ENCODE assay signal across 14 cellular contexts in genomic region chr22:40414306-40414705, GRCh38. TPM values are rescaled to one million over a fixed set of nuclear protein-coding genes. Genes with fewer than 3 reads are reported as not detected.
DNase-seq lines count a peak whose midpoint lies in the region; ATAC-seq and TF ChIP-seq lines count a peak whose summit lies in the region.
"Had no signal": no experiment of that assay in that cellular context is flagged by ENCODE, and none has a peak within 500 bp of the region (broad histone marks: within the 10 kb centered on the region; RNA-seq: fewer than 3 reads in every experiment).

No MANE protein-coding gene starts in this region.

- H3K9me3 Mint-ChIP-seq in CD14-positive monocyte (no peaks in the 10 kb centered on the region), MCF 10A (ENCODE audit: unreplicated experiment) (no peaks in the 10 kb centered on the region), natural killer cell (no peaks in the 10 kb centered on the region)
- H3K9me3 Mint-ChIP-seq: WTC11 had no signal

- H4K91ac ChIP-seq in IMR-90 (ENCODE audit: insufficient read depth, low read depth, low read length) = no peak overlapping the region

- no peak overlapping the region for H2BK5ac ChIP-seq in IMR-90 (ENCODE audit: low read depth, low read length, poor library complexity, severe bottlenecking)

- no peaks in the 10 kb centered on the region for H3K9me3 ChIP-seq in IMR-90 (ENCODE audit: control insufficient read depth, insufficient read depth, low read length)
- H3K9me3 ChIP-seq: ascending aorta, HAP-1 had no signal

- H3K27me3 Mint-ChIP-seq in CD14-positive monocyte (ENCODE audit: low read depth in 3 of 3) (no peaks in the 10 kb centered on the region), MCF 10A (ENCODE audit: insufficient read depth, unreplicated experiment) (no peaks in the 10 kb centered on the region), natural killer cell (ENCODE audit: low read depth in 2 of 2) (no peaks in the 10 kb centered on the region)

- H3K23ac ChIP-seq in IMR-90 (ENCODE audit: low read depth, low read length) = no peak overlapping the region; the same call in 1 of the 2 replicates

- BruUV-seq in IMR-90 (replicated peaks; lab: Mats Ljungman, UMichigan) (no TSS peak), MCF 10A (replicated peaks; lab: Mats Ljungman, UMichigan) (no TSS peak)

- H2AFZ ChIP-seq in IMR-90 (replicated peaks; ENCODE audit: low read length, poor library complexity) = no peak overlapping the region

- peaks cover 8% of the 10 kb centered on the region; the same call in 1 of the 2 replicates for H3K4me1 ChIP-seq in IMR-90 (ENCODE audit: control insufficient read depth, insufficient read depth, low read length)
- H3K4me1 ChIP-seq: ascending aorta, HAP-1 had no signal

- H3K14ac ChIP-seq in IMR-90 (replicated peaks; ENCODE audit: low read depth, low read length) = no peak overlapping the region

- no peak overlapping the region for H3K18ac ChIP-seq in IMR-90 (ENCODE audit: low read depth, low read length)

- 100% methylated on average over 1 of the region's 3 CpGs; no CpG with 5 or more reads in 1 of the 2 experiments for WGBS in IMR-90 (ENCODE audit: extremely low coverage in 2 of 2, insufficient read length in 1 of 2), 2 experiments

- ATAC-seq in IMR-90 (ENCODE audit: low read depth) (no peak), natural killer cell (no peak)
- ATAC-seq: right cardiac atrium, WTC11 had no signal

- CTCF ChIA-PET in IMR-90 (lab: Yijun Ruan, JAX) = no interaction called here
- CTCF ChIA-PET in MCF 10A (lab: Yijun Ruan, JAX) = no interaction called here

- intact Hi-C loops in CD14-positive monocyte (cut with micrococcal nuclease) (no loop called here), IMR-90 (cut with micrococcal nuclease) (no loop called here), MCF 10A (cut with micrococcal nuclease) (no loop called here), natural killer cell (cut with micrococcal nuclease) (no loop called here)

- H3K36me3 Mint-ChIP-seq in CD14-positive monocyte (peaks cover 58 to 83% of the 10 kb centered on the region in 2 donors), MCF 10A (ENCODE audit: insufficient read depth, unreplicated experiment) (peaks cover 78% of the 10 kb centered on the region), natural killer cell (no peaks in the 10 kb centered on the region)

- no peak overlapping the region for H3K4me2 ChIP-seq in IMR-90 (ENCODE audit: low read depth, low read length)

- peak; percentile 4 for DNase-seq in CD14-positive monocyte (ENCODE audit: low spot score)
- peak; percentile 29 for DNase-seq in IMR-90
- no peak for DNase-seq in MCF 10A (ENCODE audit: unreplicated experiment)
- DNase-seq in natural killer cell = no peak
- DNase-seq in NCI-H2081 (lab: John Stamatoyannopoulos, UW) = no peak
- no peak for DNase-seq in KBM-7
- no peak for DNase-seq in NCI-H187 (lab: John Stamatoyannopoulos, UW)
- DNase-seq in NCI-H1694 treated with DMSO at 0.1 percent for 48 hours (lab: John Stamatoyannopoulos, UW) = no peak
- DNase-seq: NCI-H1417 treated with DMSO at 0.1 percent for 48 hours; NK-92 treated with Interleukin-12 subunit alpha and Interleukin-12 subunit beta, amount 100 ng/mL, for 24 hours had no signal

- H3K9me1 ChIP-seq in IMR-90 (ENCODE audit: insufficient read depth, low read length) = peaks cover 16% of the 10 kb centered on the region; the same call in 1 of the 2 replicates

- no peak overlapping the region for H3K4ac ChIP-seq in IMR-90 (ENCODE audit: low read depth, low read length)

- peaks cover 13 to 70% of the 10 kb centered on the region in 2 experiments; a peak in 3 of 4 replicates for H3K79me1 ChIP-seq in IMR-90 (ENCODE audit: low read depth in 1 of 2, low read length in 2 of 2)

- peak overlapping the region; percentile 9 to 94 (median 82) for H3K27ac Mint-ChIP-seq in CD14-positive monocyte
- H3K27ac Mint-ChIP-seq in MCF 10A (ENCODE audit: low read depth, unreplicated experiment) = peak overlapping the region; percentile 37
- H3K27ac Mint-ChIP-seq in natural killer cell = peak overlapping the region; percentile 80 to 93

- no peak for TF ChIP-seq POLR2A in IMR-90 (IDR thresholded peaks at IDR 0.05; ENCODE audit: low read depth, low read length)

- peaks cover 59% of the 10 kb centered on the region for H3K36me3 ChIP-seq in IMR-90 (ENCODE audit: control insufficient read depth, insufficient read depth, low read length)

- no peak overlapping the region for H3K4me3 Mint-ChIP-seq in CD14-positive monocyte
- no peak overlapping the region for H3K4me3 Mint-ChIP-seq in MCF 10A (ENCODE audit: unreplicated experiment)
- H3K4me3 Mint-ChIP-seq in natural killer cell = no peak overlapping the region
- H3K4me3 Mint-ChIP-seq: WTC11 had no signal

- dilution Hi-C loops in IMR-90 (cut with HindIII; ENCODE audit: low sequenced_read_pairs, unreplicated experiment) = no loop called here

- no peak overlapping the region for H3K27ac ChIP-seq in IMR-90 (ENCODE audit: insufficient read depth, low read length)

- no peak overlapping the region for H3K9ac ChIP-seq in IMR-90 (ENCODE audit: low read depth, low read length)

- TF ChIP-seq CTCF in CD14-positive monocyte (IDR thresholded peaks at IDR 0.05) = no peak
- no peak for TF ChIP-seq CTCF in IMR-90 (conservative IDR thresholded peaks at IDR 0.05; ENCODE audit: low read depth, low read length)
- no peak for TF ChIP-seq CTCF in MCF 10A (IDR thresholded peaks at IDR 0.05; ENCODE audit: unreplicated experiment)
- TF ChIP-seq CTCF in natural killer cell (IDR thresholded peaks at IDR 0.05) = no peak

- in situ Hi-C loops in IMR-90 (cut with MboI; ENCODE audit: low sequenced_read_pairs) = no loop called here
- in situ Hi-C loops in KBM-7 (cut with MboI; ENCODE audit: low pct_unique_long_range_greater_than_20kb, low sequenced_read_pairs) = no loop called here

- no peak overlapping the region for H2AK9ac ChIP-seq in IMR-90 (replicated peaks; ENCODE audit: low read depth, low read length, poor library complexity)

- no peak overlapping the region for H4K8ac ChIP-seq in IMR-90 (ENCODE audit: low read depth in 2 of 2, low read length in 2 of 2)

- no peak overlapping the region for H3K56ac ChIP-seq in IMR-90 (ENCODE audit: extremely low read depth, insufficient read depth, low read length)

- no peak overlapping the region for H2BK120ac ChIP-seq in IMR-90 (ENCODE audit: low read depth, low read length)

- H3K27me3 ChIP-seq in IMR-90 (ENCODE audit: control insufficient read depth, insufficient read depth, low read length) = no peaks in the 10 kb centered on the region
- H3K27me3 ChIP-seq: ascending aorta had no signal

- TF ChIP-seq RAD21 in IMR-90 (IDR thresholded peaks at IDR 0.05; ENCODE audit: low read length) = no peak

- H3K4me3 ChIP-seq in IMR-90 (ENCODE audit: insufficient read depth, low read depth, low read length) = no peak overlapping the region
- H3K4me3 ChIP-seq: ascending aorta, HAP-1 had no signal

- H2BK20ac ChIP-seq in IMR-90 (ENCODE audit: low read depth, low read length) = no peak overlapping the region

- no peak overlapping the region for H4K5ac ChIP-seq in IMR-90 (ENCODE audit: low read depth, low read length)

- no peak overlapping the region for H2BK15ac ChIP-seq in IMR-90 (ENCODE audit: low read depth, low read length)

- peaks cover 51% of the 10 kb centered on the region for H3K4me1 Mint-ChIP-seq in CD14-positive monocyte
- H3K4me1 Mint-ChIP-seq in MCF 10A (ENCODE audit: insufficient read depth, unreplicated experiment) = peaks cover 30% of the 10 kb centered on the region
- peaks cover 20 to 30% of the 10 kb centered on the region in 2 donors for H3K4me1 Mint-ChIP-seq in natural killer cell
- H3K4me1 Mint-ChIP-seq: WTC11 had no signal

- H4K20me1 ChIP-seq in IMR-90 (ENCODE audit: insufficient read depth, low read length) = peaks cover 30% of the 10 kb centered on the region

- POLR2A ChIA-PET in IMR-90 (lab: Charles Lee; ENCODE audit: unreplicated experiment) (no interaction called here), MCF 10A (lab: Yijun Ruan, JAX) (interaction anchor here (0.7 to 1.5 kb wide), 2 partner anchors 13 to 44 kb away, joined by 3 to 4 read pairs; no protein-coding TSS in a partner anchor)

- no peak overlapping the region for H2AK5ac ChIP-seq in IMR-90 (ENCODE audit: low read depth, low read length)

TF ChIP-seq in IMR-90, 13 proteins besides CTCF, POLR2A, EP300 and RAD21:
- TF ChIP-seq ELK1 (IDR thresholded peaks at IDR 0.05; ENCODE audit: borderline replicate concordance, low read depth, low read length) = no peak
- TF ChIP-seq CEBPB (IDR thresholded peaks at IDR 0.05; ENCODE audit: low read depth, low read length) = no peak
- TF ChIP-seq, protein P1, sequence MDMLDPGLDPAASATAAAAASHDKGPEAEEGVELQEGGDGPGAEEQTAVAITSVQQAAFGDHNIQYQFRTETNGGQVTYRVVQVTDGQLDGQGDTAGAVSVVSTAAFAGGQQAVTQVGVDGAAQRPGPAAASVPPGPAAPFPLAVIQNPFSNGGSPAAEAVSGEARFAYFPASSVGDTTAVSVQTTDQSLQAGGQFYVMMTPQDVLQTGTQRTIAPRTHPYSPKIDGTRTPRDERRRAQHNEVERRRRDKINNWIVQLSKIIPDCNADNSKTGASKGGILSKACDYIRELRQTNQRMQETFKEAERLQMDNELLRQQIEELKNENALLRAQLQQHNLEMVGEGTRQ (IDR thresholded peaks at IDR 0.05; ENCODE audit: low read depth, low read length) = no peak
- TF ChIP-seq MAZ (IDR thresholded peaks at IDR 0.05; ENCODE audit: borderline replicate concordance, low read depth, low read length) = no peak
- TF ChIP-seq MXI1 (IDR thresholded peaks at IDR 0.05; ENCODE audit: borderline replicate concordance, low read depth, low read length) = no peak

RNA-seq across cellular contexts. Expression of gene SGSM3, which starts 43.9 kb away (rescaled TPM):
- polyA plus RNA-seq in CD14-positive monocyte (10 to 100 TPM; 27.9 to 29.1 TPM), IMR-90 (2012; rRNA removed) (90.1 and 97.4 TPM in 2 replicates)
- total RNA-seq in IMR-90 (2012; rRNA removed) (36.4 and 47.5 TPM in 2 replicates), MCF 10A (2022) (41.3 and 44.6 TPM in 2 replicates), natural killer cell (10 to 100 TPM; 74.4 to 93.2 (median 76.3) TPM)
- 53.3 and 63.2 TPM in 2 replicates for polyA plus RNA-seq in IMR-90 (2012; cell fraction: cytosol; rRNA removed)
- polyA plus RNA-seq in IMR-90 (2012; cell fraction: nucleus; rRNA removed; ENCODE audit: low replicate concordance) = 505 and 1,239 TPM in 2 replicates

Comparison
In these comparisons a context has a peak if more than half of its experiments do, and no peak if none do; other contexts are left out.
1. DNase-seq: peak in CD14-positive monocyte (single experiment) and IMR-90 (single experiment); none in MCF 10A (single experiment), natural killer cell (single experiment), NCI-H2081 (0 of 2), KBM-7 (single experiment), NCI-H187 (0 of 2) and NCI-H1694 treated with DMSO at 0.1 percent for 48 hours (single experiment).
2. Peak in every context shown above with its lines, with median percentiles within 50 percentile points of each other: H3K27ac Mint-ChIP-seq.